In genomic region chr19:51417107-51417806, GRCh38 we compare ENCODE assay signal across 8 cellular contexts. TPM values are rescaled to one million over a fixed set of nuclear protein-coding genes. Genes with fewer than 3 reads are reported as not detected.
DNase-seq lines count a peak whose midpoint lies in the region; ATAC-seq and TF ChIP-seq lines count a peak whose summit lies in the region.

SIGLEC10 (minus strand) TSS chr19:51417642; CDS start chr19:51417581, 61 bp downstream.

- no peaks in the 10 kb centered on the region for H3F3A ChIP-seq in GM23338 (replicated peaks; ENCODE audit: low read depth)

- 60 to 66% methylated on average over 20 to 21 of the region's 21 CpGs for WGBS in aorta, 2 donors

- H3K36me3 ChIP-seq in GM23338 (ENCODE audit: insufficient read depth) (no peaks in the 10 kb centered on the region), aorta (ENCODE audit: control insufficient read depth in 1 of 2, insufficient read depth in 2 of 2, low read length in 1 of 2) (no peaks in the 10 kb centered on the region)

- H2AFZ ChIP-seq in GM23338: no peak within 1 kb of the TSS

- in situ Hi-C loops in GM13976 (cut with MboI; ENCODE audit: low sequenced_read_pairs, unreplicated experiment): no loop called here

- intact Hi-C loops in Right ventricle myocardium superior (cut with DNase I): no loop called here
- intact Hi-C loops in aorta (cut with DNase I): no loop called here

- H3K79me2 ChIP-seq in GM23338 (replicated peaks; ENCODE audit: insufficient read depth): no peaks in the 10 kb centered on the region

- ATAC-seq in GM23338: peak; percentile 30
- ATAC-seq in Right ventricle myocardium superior (ENCODE audit: poor library complexity): peak; percentile 62
- peak; percentile 19 for ATAC-seq in aorta (ENCODE audit: low FRiP score)

- H3K4me1 Mint-ChIP-seq in GM23338: peaks cover 10% of the 10 kb centered on the region; the same call in 2 of the 3 replicates

- H3K9me3 Mint-ChIP-seq in GM23338: peaks cover 3% of the 10 kb centered on the region; the same call in 1 of the 3 replicates

- H3K4me3 ChIP-seq in GM23338 (no peak within 1 kb of the TSS), aorta (ENCODE audit: low read length in 2 of 2) (no peak within 1 kb of the TSS)

- no peak within 1 kb of the TSS for H3K27ac Mint-ChIP-seq in GM23338

- H3K9me2 ChIP-seq in GM23338 (ENCODE audit: insufficient read depth): no peaks in the 10 kb centered on the region

- DNase-seq in GM13976 (ENCODE audit: low spot score) (peak; percentile 87), GM23338 (ENCODE audit: low spot score) (peak; percentile 46), OCI-M1 (lab: John Stamatoyannopoulos, UW) (peak; percentile 93), Right ventricle myocardium superior (peak; percentile 75), aorta (peak; percentile 80 to 84), cortex of kidney (lab: John Stamatoyannopoulos, UW) (no peak), T-helper 9 cell (no peak), DMS153 (lab: John Stamatoyannopoulos, UW) (no peak)

- H3K27me3 ChIP-seq in GM23338 (ENCODE audit: insufficient read depth) (peaks cover 10% of the 10 kb centered on the region; the same call in 1 of the 2 replicates), aorta (ENCODE audit: control insufficient read depth in 1 of 2, insufficient read depth in 2 of 2, low read length in 1 of 2) (no peaks in the 10 kb centered on the region)

- peaks cover 4% of the 10 kb centered on the region; the same call in 1 of the 3 replicates for H3K36me3 Mint-ChIP-seq in GM23338 (ENCODE audit: low read depth)

- H3K4me1 ChIP-seq in GM23338 (ENCODE audit: insufficient read depth) (peaks cover 6% of the 10 kb centered on the region; the same call in 1 of the 2 replicates), aorta (ENCODE audit: control insufficient read depth in 1 of 2, insufficient read depth in 2 of 2, low read length in 2 of 2) (no peaks in the 10 kb centered on the region)

- TF ChIP-seq CTCF in GM13976 (IDR thresholded peaks at IDR 0.05; ENCODE audit: borderline replicate concordance, control extremely low read depth, extremely low read depth, insufficient read depth, missing control alignments): no peak
- TF ChIP-seq CTCF in GM23338 (conservative IDR thresholded peaks at IDR 0.05; ENCODE audit: low read depth in 2 of 2): no peak

- H3K4me2 ChIP-seq in GM23338: no peak within 1 kb of the TSS

- H4K20me1 ChIP-seq in GM23338 (replicated peaks; ENCODE audit: insufficient read depth): no peaks in the 10 kb centered on the region

- H3K4me3 Mint-ChIP-seq in GM23338: no peak within 1 kb of the TSS

- H3K27ac ChIP-seq in GM23338 (ENCODE audit: low read depth): no peak within 1 kb of the TSS
- H3K27ac ChIP-seq in aorta (ENCODE audit: low read depth in 1 of 2, low read length in 2 of 2): no peak within 1 kb of the TSS

- H3K27me3 Mint-ChIP-seq in GM23338 (ENCODE audit: insufficient read depth, low read depth, poor library complexity): peaks cover 30% of the 10 kb centered on the region

- no peaks in the 10 kb centered on the region for H3K9me3 ChIP-seq in aorta (ENCODE audit: control insufficient read depth, low read length)

TF ChIP-seq in GM23338, 12 proteins besides CTCF, POLR2A, EP300 and RAD21:
- TF ChIP-seq JUNB (IDR thresholded peaks at IDR 0.05; ENCODE audit: unreplicated experiment) (no peak), EZH2 (IDR thresholded peaks at IDR 0.05; ENCODE audit: low read depth, unreplicated experiment) (no peak), REST (IDR thresholded peaks at IDR 0.05; ENCODE audit: unreplicated experiment) (no peak), ZNF331 (CRISPR knock-in tag; IDR thresholded peaks at IDR 0.05; ENCODE audit: low read depth) (no peak), CREB1 (CRISPR knock-in tag; IDR thresholded peaks at IDR 0.05; ENCODE audit: low read depth) (no peak), EZH2phosphoT487 (IDR thresholded peaks at IDR 0.05; ENCODE audit: unreplicated experiment) (no peak), ZNF462 (CRISPR knock-in tag; IDR thresholded peaks at IDR 0.05) (no peak), STAT1 (IDR thresholded peaks at IDR 0.05; ENCODE audit: unreplicated experiment) (no peak), POLR2AphosphoS5 (IDR thresholded peaks at IDR 0.05; ENCODE audit: low read depth) (no peak)

RNA-seq across cellular contexts. Expression of gene SIGLEC10, which starts in this region (rescaled TPM):
- total RNA-seq in GM23338 (2014; rRNA removed; shearing (Covaris generic)): not detected in 2 replicates
- 0.47 and 0.56 TPM in 2 replicates for polyA plus RNA-seq in GM23338 (2016; fragmentation: Nextera tagmentation; extraction: Ambion mirVana)
- 0.19 TPM for total RNA-seq in Right ventricle myocardium superior
- 1 to 10 TPM; 4.0 to 4.6 TPM for total RNA-seq in aorta
- 1 to 10 TPM; 1.2 to 4.6 TPM for polyA plus RNA-seq in aorta

Comparison
In these comparisons a context has a peak if more than half of its experiments do, and no peak if none do; other contexts are left out.
1. Peak in DNase-seq and ATAC-seq in GM23338; RNA of the gene not detected or under 1 TPM.
2. Peak in DNase-seq and ATAC-seq in Right ventricle myocardium superior; RNA of the gene not detected or under 1 TPM.
3. DNase-seq: peak in GM13976 (single experiment), OCI-M1 (single experiment) and aorta (2 of 2); none in cortex of kidney (single experiment), T-helper 9 cell (single experiment) and DMS153 (single experiment).
4. Peak in every context shown above with its lines, with median percentiles within 50 percentile points of each other: ATAC-seq.